ENCODE assay signal across 16 cellular contexts in the genomic region with DNA sequence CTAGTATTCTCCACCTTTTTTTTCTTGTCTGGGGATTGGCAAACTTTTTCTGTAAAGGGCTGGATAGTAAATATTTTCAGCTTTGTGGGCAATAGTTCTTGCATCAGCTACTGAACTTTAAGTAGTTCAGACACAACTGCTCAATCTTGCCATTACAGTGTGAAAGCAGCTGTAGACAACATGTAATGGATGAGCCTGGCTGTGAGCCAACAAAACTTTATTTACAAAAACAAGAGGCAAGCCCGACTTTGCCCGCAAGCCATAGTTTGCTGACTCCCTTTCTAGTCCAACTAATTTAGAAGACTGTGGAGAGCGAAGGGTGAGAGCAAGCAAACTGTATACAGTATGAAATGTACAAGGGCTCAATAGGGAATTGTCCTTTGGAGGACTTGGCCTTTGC.
"Had no signal": no experiment of that assay in that cellular context is flagged by ENCODE, and none has a peak within 500 bp of the region (broad histone marks: within the 10 kb centered on the region; RNA-seq: fewer than 3 reads in every experiment).

No MANE protein-coding gene starts in this region.

- H3K9ac ChIP-seq: neural progenitor cell had no signal

- H3K27ac ChIP-seq: colonic mucosa, gastrocnemius medialis, neural progenitor cell, ovary, thoracic aorta had no signal

- H3K36me3 Mint-ChIP-seq: neural progenitor cell, WTC11 had no signal

- H3K27me3 ChIP-seq: gastrocnemius medialis, ovary had no signal

- H3K4me3 Mint-ChIP-seq: activated CD4-positive, alpha-beta T cell treated with anti-CD3 and anti-CD28 coated beads, Interleukin-2, amount 10 ng/mL, durations not matched to agents 24 days and 14 days; activated naive CD4-positive, alpha-beta T cell treated with anti-CD3 and anti-CD28 coated beads for 36 hours; activated T-helper 17 cell treated with anti-CD3 and anti-CD28 coated beads, Interleukin-2, amount 50 U/mL, for 72 hours; neural progenitor cell; stimulated activated naive CD8-positive, alpha-beta T cell treated with anti-CD3 and anti-CD28 coated beads, Interleukin-15, Interleukin-2, amounts not matched to agents 100 ng/mL and 50 ng/mL, for 24 hours; WTC11 had no signal

- H3K36me3 ChIP-seq: colonic mucosa, gastrocnemius medialis, neural progenitor cell, ovary, thoracic aorta had no signal

- H3K4me1 Mint-ChIP-seq: activated T-helper 17 cell treated with anti-CD3 and anti-CD28 coated beads, Interleukin-2, amount 50 U/mL, for 72 hours had no signal

- DNase-seq: activated CD4-positive, alpha-beta T cell treated with anti-CD3 and anti-CD28 coated beads, Interleukin-2, amount 10 ng/mL, durations not matched to agents 24 days and 14 days; activated CD8-positive, alpha-beta memory T cell treated with anti-CD3 and anti-CD28 coated beads for 24 hours; activated naive CD4-positive, alpha-beta T cell treated with anti-CD3 and anti-CD28 coated beads for 36 hours; colonic mucosa; gastrocnemius medialis; kidney; left ventricle myocardium superior; ovary; stimulated activated CD4-positive, alpha-beta T cell treated with anti-CD3 and anti-CD28 coated beads, Interleukin-15, amount 100 ng/mL, for 24 hours; stimulated activated CD4-positive, alpha-beta T cell treated with anti-CD3 and anti-CD28 coated beads, Interleukin-4, amount 100 ng/mL, for 24 hours had no signal

- FAIRE-seq: kidney, urothelium cell line had no signal

- H3K9me3 Mint-ChIP-seq: activated naive CD4-positive, alpha-beta T cell treated with anti-CD3 and anti-CD28 coated beads for 36 hours; activated T-helper 17 cell treated with anti-CD3 and anti-CD28 coated beads, Interleukin-2, amount 50 U/mL, for 72 hours; neural progenitor cell had no signal

- H3K4me3 ChIP-seq: colonic mucosa, gastrocnemius medialis, neural progenitor cell, ovary, thoracic aorta had no signal

- H3K27ac Mint-ChIP-seq: activated CD4-positive, alpha-beta T cell treated with anti-CD3 and anti-CD28 coated beads, Interleukin-2, amount 10 ng/mL, durations not matched to agents 24 days and 14 days; activated naive CD4-positive, alpha-beta T cell treated with anti-CD3 and anti-CD28 coated beads for 36 hours; activated T-helper 17 cell treated with anti-CD3 and anti-CD28 coated beads, Interleukin-2, amount 50 U/mL, for 72 hours; neural progenitor cell; stimulated activated naive CD8-positive, alpha-beta T cell treated with anti-CD3 and anti-CD28 coated beads, Interleukin-15, Interleukin-2, amounts not matched to agents 100 ng/mL and 50 ng/mL, for 24 hours; WTC11 had no signal

- H2AFZ ChIP-seq: neural progenitor cell had no signal

- ATAC-seq: activated T-helper 17 cell treated with anti-CD3 and anti-CD28 coated beads, Interleukin-2, amount 50 U/mL, for 72 hours; gastrocnemius medialis; left ventricle myocardium superior; WTC11 had no signal

- H3K9me3 ChIP-seq: colonic mucosa, gastrocnemius medialis, ovary, thoracic aorta had no signal

- H3K4me1 ChIP-seq: colonic mucosa, gastrocnemius medialis had no signal

- H3K4me2 ChIP-seq: neural progenitor cell had no signal
